Comparison of ENCODE assay signal across 9 cellular contexts in genomic region chr13:99218545-99218944, GRCh38. TPM values are rescaled to one million over a fixed set of nuclear protein-coding genes. Genes with fewer than 3 reads are reported as not detected.
DNase-seq lines count a peak whose midpoint lies in the region; TF ChIP-seq lines count a peak whose summit lies in the region.
"Had no signal": no experiment of that assay in that cellular context is flagged by ENCODE, and none has a peak within 500 bp of the region (broad histone marks: within the 10 kb centered on the region; RNA-seq: fewer than 3 reads in every experiment).

No MANE protein-coding gene starts in this region.

- H3K36me3 Mint-ChIP-seq in progenitor cell of endocrine pancreas (ENCODE audit: insufficient read depth), result peaks cover 12% of the 10 kb centered on the region

- H3K9me3 Mint-ChIP-seq in progenitor cell of endocrine pancreas (ENCODE audit: low read depth), result peaks cover 18% of the 10 kb centered on the region

- DNase-seq in HCEC 1CT (peak; percentile 5), globus pallidus (ENCODE audit: low spot score) (peak; percentile 58), progenitor cell of endocrine pancreas (ENCODE audit: low spot score, unreplicated experiment) (no peak), NOMO-1 (lab: John Stamatoyannopoulos, UW; ENCODE audit: unreplicated experiment in 2 of 2) (no peak), KBM-7 (no peak)
- DNase-seq in stimulated activated naive CD4-positive, alpha-beta T cell treated with Interleukin-2 at 50 U/mL for 16 hours (lab: John Stamatoyannopoulos, UW), result no peak
- DNase-seq: NCI-H1105 had no signal

- peaks cover 4% of the 10 kb centered on the region for H3K4me1 Mint-ChIP-seq in progenitor cell of endocrine pancreas (ENCODE audit: low read depth)

- H3K4me3 Mint-ChIP-seq in progenitor cell of endocrine pancreas (ENCODE audit: low read depth), result no peak overlapping the region

- no peak for TF ChIP-seq CTCF in VCaP (conservative IDR thresholded peaks at IDR 0.05)
- TF ChIP-seq CTCF in progenitor cell of endocrine pancreas (IDR thresholded peaks at IDR 0.05; ENCODE audit: unreplicated experiment), result no peak

- in situ Hi-C loops in KBM-7 (cut with MboI; ENCODE audit: low pct_unique_long_range_greater_than_20kb, low sequenced_read_pairs), result no loop called here

- no peaks in the 10 kb centered on the region for H3K27me3 Mint-ChIP-seq in progenitor cell of endocrine pancreas

- H3K27ac Mint-ChIP-seq in progenitor cell of endocrine pancreas, result peak overlapping the region; percentile 26

- peak overlapping the region; percentile 32 for H3K27ac ChIP-seq in VCaP
- H3K27ac ChIP-seq: epithelial cell of prostate had no signal

RNA-seq across cellular contexts. Expression of gene UBAC2, which starts 17.9 kb away (rescaled TPM):
- total RNA-seq in progenitor cell of endocrine pancreas, result 60.6 and 61.6 TPM in 2 replicates

RNA-seq across cellular contexts. Expression of gene GPR18, which starts 39.6 kb away (rescaled TPM):
- not detected in 2 replicates for total RNA-seq in progenitor cell of endocrine pancreas

Comparison
In these comparisons a context has a peak if more than half of its experiments do, and no peak if none do; other contexts are left out.
1. DNase-seq: peak in HCEC 1CT (single experiment) and globus pallidus (single experiment); none in progenitor cell of endocrine pancreas (single experiment), NOMO-1 (0 of 2), stimulated activated naive CD4-positive, alpha-beta T cell treated with Interleukin-2 at 50 U/mL for 16 hours (single experiment) and KBM-7 (single experiment).